ENCODE assay signal across 1 cellular context in genomic region chr17:46922804-46923635, GRCh38.
TF ChIP-seq lines count a peak whose summit lies in the region.

Gene GOSR2, plus strand, starts transcription at chr17:46923160. Its CDS starts 33 bp downstream, at chr17:46923193.

TF ChIP-seq in HepG2, 621 proteins besides CTCF, POLR2A, EP300 and RAD21 (continued from another document and continues in another):
- TF ChIP-seq ZBED4 (CRISPR knock-in tag; IDR thresholded peaks at IDR 0.05; ENCODE audit: borderline replicate concordance) (peak; percentile 65; the same call in 1 of the 2 replicates), ZNF605 (CRISPR knock-in tag; IDR thresholded peaks at IDR 0.05) (peak; percentile 99), ZNF788 (CRISPR knock-in tag; IDR thresholded peaks at IDR 0.05; ENCODE audit: borderline replicate concordance) (peak; percentile 90), CAMTA2 (CRISPR knock-in tag; IDR thresholded peaks at IDR 0.05; ENCODE audit: borderline replicate concordance) (no peak), ZNF160 (CRISPR knock-in tag; IDR thresholded peaks at IDR 0.05) (peak; percentile 77), DNMT3B (CRISPR knock-in tag; conservative IDR thresholded peaks at IDR 0.05) (peak; percentile 69), DBP (CRISPR knock-in tag; IDR thresholded peaks at IDR 0.05; ENCODE audit: not compliant biosample characterization) (no peak), ARNTL (CRISPR knock-in tag; IDR thresholded peaks at IDR 0.05) (peak; percentile 83), ZC3H13 (CRISPR knock-in tag; IDR thresholded peaks at IDR 0.05) (peak; percentile 89; the same call in 1 of the 2 replicates), TFDP2 (CRISPR knock-in tag; IDR thresholded peaks at IDR 0.05) (no peak; the same call in 1 of the 2 replicates), RFXAP (CRISPR knock-in tag; IDR thresholded peaks at IDR 0.05; ENCODE audit: borderline replicate concordance) (peak; percentile 87; the same call in 1 of the 2 replicates), ZNF180 (CRISPR knock-in tag; IDR thresholded peaks at IDR 0.05; ENCODE audit: borderline replicate concordance, low read depth) (no peak), TGIF2 (CRISPR knock-in tag; IDR thresholded peaks at IDR 0.05) (peak; percentile 90; the same call in 1 of the 2 replicates), PREB (CRISPR knock-in tag; IDR thresholded peaks at IDR 0.05) (no peak), ZMYM2 (CRISPR knock-in tag; IDR thresholded peaks at IDR 0.05) (peak; percentile 34; the same call in 1 of the 2 replicates), ZNF251 (CRISPR knock-in tag; IDR thresholded peaks at IDR 0.05) (no peak), SATB2 (CRISPR knock-in tag; IDR thresholded peaks at IDR 0.05) (no peak), DPF2 (CRISPR knock-in tag; IDR thresholded peaks at IDR 0.05; ENCODE audit: borderline replicate concordance, low read depth) (no peak; the same call in 1 of the 2 replicates), IKZF4 (CRISPR knock-in tag; IDR thresholded peaks at IDR 0.05; ENCODE audit: borderline replicate concordance, low read depth, not compliant biosample characterization) (no peak), GTF3A (CRISPR knock-in tag; conservative IDR thresholded peaks at IDR 0.05) (0 out of 2 replicates have a peak, but pooled peaks have one; percentile 87), ZNF33A (CRISPR knock-in tag; IDR thresholded peaks at IDR 0.05; ENCODE audit: borderline replicate concordance) (no peak), ZNF678 (CRISPR knock-in tag; IDR thresholded peaks at IDR 0.05) (peak; percentile 79), FOSL1 (CRISPR knock-in tag; IDR thresholded peaks at IDR 0.05; ENCODE audit: borderline replicate concordance) (no peak), ZNF883 (CRISPR knock-in tag; IDR thresholded peaks at IDR 0.05; ENCODE audit: not compliant biosample characterization) (peak; percentile 94), KAT7 (CRISPR knock-in tag; IDR thresholded peaks at IDR 0.05; ENCODE audit: borderline replicate concordance) (peak; percentile 98), PHF20 (CRISPR knock-in tag; IDR thresholded peaks at IDR 0.05) (peak; percentile 99), RARA (CRISPR knock-in tag; IDR thresholded peaks at IDR 0.05) (no peak; the same call in 1 of the 2 replicates), SMAD1 (CRISPR knock-in tag; IDR thresholded peaks at IDR 0.05; ENCODE audit: borderline replicate concordance, low read depth) (peak; percentile 100), MAFF (IDR thresholded peaks at IDR 0.05; ENCODE audit: low read depth, low read length) (no peak), ATF7-NPFF (CRISPR knock-in tag; IDR thresholded peaks at IDR 0.05; ENCODE audit: low read depth) (peak; percentile 88), MTF2 (CRISPR knock-in tag; IDR thresholded peaks at IDR 0.05; ENCODE audit: borderline replicate concordance) (peak; percentile 85; the same call in 1 of the 2 replicates), ZNF468 (CRISPR knock-in tag; IDR thresholded peaks at IDR 0.05) (peak; percentile 69; the same call in 1 of the 2 replicates), SRSF9 (IDR thresholded peaks at IDR 0.05; ENCODE audit: borderline replicate concordance, insufficient read depth, low read depth, low read length, poor library complexity, severe bottlenecking) (no peak), ZSCAN21 (CRISPR knock-in tag; IDR thresholded peaks at IDR 0.05; ENCODE audit: borderline replicate concordance) (peak; percentile 76; the same call in 1 of the 2 replicates), BCLAF1 (IDR thresholded peaks at IDR 0.05) (no peak)
- TF ChIP-seq, protein P1, sequence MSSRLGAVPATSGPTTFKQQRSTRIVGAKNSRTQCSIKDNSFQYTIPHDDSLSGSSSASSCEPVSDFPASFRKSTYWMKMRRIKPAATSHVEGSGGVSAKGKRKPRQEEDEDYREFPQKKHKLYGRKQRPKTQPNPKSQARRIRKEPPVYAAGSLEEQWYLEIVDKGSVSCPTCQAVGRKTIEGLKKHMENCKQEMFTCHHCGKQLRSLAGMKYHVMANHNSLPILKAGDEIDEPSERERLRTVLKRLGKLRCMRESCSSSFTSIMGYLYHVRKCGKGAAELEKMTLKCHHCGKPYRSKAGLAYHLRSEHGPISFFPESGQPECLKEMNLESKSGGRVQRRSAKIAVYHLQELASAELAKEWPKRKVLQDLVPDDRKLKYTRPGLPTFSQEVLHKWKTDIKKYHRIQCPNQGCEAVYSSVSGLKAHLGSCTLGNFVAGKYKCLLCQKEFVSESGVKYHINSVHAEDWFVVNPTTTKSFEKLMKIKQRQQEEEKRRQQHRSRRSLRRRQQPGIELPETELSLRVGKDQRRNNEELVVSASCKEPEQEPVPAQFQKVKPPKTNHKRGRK (CRISPR knock-in tag; IDR thresholded peaks at IDR 0.05), result peak; percentile 91; the same call in 1 of the 2 replicates
- TF ChIP-seq, protein P2, sequence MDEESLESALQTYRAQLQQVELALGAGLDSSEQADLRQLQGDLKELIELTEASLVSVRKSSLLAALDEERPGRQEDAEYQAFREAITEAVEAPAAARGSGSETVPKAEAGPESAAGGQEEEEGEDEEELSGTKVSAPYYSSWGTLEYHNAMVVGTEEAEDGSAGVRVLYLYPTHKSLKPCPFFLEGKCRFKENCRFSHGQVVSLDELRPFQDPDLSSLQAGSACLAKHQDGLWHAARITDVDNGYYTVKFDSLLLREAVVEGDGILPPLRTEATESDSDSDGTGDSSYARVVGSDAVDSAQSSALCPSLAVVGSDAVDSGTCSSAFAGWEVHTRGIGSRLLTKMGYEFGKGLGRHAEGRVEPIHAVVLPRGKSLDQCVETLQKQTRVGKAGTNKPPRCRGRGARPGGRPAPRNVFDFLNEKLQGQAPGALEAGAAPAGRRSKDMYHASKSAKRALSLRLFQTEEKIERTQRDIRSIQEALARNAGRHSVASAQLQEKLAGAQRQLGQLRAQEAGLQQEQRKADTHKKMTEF (CRISPR knock-in tag; IDR thresholded peaks at IDR 0.05), result peak; percentile 98
- TF ChIP-seq, protein P3, sequence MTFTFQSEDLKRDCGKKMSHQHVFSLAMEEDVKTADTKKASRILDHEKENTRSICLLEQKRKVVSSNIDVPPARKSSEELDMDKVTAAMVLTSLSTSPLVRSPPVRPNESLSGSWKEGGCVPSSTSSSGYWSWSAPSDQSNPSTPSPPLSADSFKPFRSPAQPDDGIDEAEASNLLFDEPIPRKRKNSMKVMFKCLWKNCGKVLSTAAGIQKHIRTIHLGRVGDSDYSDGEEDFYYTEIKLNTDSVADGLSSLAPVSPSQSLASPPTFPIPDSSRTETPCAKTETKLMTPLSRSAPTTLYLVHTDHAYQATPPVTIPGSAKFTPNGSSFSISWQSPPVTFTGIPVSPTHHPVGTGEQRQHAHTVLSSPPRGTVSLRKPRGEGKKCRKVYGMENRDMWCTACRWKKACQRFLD (CRISPR knock-in tag; IDR thresholded peaks at IDR 0.05; ENCODE audit: borderline replicate concordance), result peak; percentile 39; the same call in 1 of the 2 replicates
- TF ChIP-seq, protein P4, sequence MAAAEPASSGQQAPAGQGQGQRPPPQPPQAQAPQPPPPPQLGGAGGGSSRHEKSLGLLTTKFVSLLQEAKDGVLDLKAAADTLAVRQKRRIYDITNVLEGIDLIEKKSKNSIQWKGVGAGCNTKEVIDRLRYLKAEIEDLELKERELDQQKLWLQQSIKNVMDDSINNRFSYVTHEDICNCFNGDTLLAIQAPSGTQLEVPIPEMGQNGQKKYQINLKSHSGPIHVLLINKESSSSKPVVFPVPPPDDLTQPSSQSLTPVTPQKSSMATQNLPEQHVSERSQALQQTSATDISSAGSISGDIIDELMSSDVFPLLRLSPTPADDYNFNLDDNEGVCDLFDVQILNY (CRISPR knock-in tag; conservative IDR thresholded peaks at IDR 0.05), result 0 out of 2 replicates have a peak, but pooled peaks have one; percentile 68
- TF ChIP-seq, protein P5, sequence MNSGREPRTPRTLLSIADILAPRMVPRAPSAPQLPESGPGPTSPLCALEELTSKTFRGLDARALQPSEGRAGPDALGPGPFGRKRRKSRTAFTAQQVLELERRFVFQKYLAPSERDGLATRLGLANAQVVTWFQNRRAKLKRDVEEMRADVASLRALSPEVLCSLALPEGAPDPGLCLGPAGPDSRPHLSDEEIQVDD (CRISPR knock-in tag; IDR thresholded peaks at IDR 0.05; ENCODE audit: borderline replicate concordance), result peak; percentile 77; the same call in 1 of the 2 replicates
- TF ChIP-seq, protein P6, sequence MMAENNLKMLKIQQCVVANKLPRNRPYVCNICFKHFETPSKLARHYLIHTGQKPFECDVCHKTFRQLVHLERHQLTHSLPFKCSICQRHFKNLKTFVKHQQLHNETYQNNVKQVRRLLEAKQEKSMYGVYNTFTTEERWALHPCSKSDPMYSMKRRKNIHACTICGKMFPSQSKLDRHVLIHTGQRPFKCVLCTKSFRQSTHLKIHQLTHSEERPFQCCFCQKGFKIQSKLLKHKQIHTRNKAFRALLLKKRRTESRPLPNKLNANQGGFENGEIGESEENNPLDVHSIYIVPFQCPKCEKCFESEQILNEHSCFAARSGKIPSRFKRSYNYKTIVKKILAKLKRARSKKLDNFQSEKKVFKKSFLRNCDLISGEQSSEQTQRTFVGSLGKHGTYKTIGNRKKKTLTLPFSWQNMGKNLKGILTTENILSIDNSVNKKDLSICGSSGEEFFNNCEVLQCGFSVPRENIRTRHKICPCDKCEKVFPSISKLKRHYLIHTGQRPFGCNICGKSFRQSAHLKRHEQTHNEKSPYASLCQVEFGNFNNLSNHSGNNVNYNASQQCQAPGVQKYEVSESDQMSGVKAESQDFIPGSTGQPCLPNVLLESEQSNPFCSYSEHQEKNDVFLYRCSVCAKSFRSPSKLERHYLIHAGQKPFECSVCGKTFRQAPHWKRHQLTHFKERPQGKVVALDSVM (CRISPR knock-in tag; IDR thresholded peaks at IDR 0.05), result no peak
- TF ChIP-seq, protein P7, sequence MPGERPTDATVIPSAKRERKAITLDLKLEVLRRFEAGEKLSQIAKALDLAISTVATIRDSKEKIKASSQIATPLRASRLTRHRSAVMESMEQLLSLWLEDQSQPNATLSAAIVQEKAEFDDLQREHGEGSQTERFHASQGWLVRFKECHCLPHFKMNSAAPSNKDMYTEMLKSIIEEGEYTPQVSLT (CRISPR knock-in tag; IDR thresholded peaks at IDR 0.05; ENCODE audit: borderline replicate concordance, low read depth), result no peak
